Comparison of ENCODE assay signal across 17 cellular contexts in genomic region chr2:170567427-170567826, GRCh38.
DNase-seq lines count a peak whose midpoint lies in the region; ATAC-seq, FAIRE-seq and TF ChIP-seq lines count a peak whose summit lies in the region.
"Had no signal": no experiment of that assay in that cellular context is flagged by ENCODE, and none has a peak within 500 bp of the region (broad histone marks: within the 10 kb centered on the region; RNA-seq: fewer than 3 reads in every experiment).

No MANE protein-coding gene starts in this region.

- no peak overlapping the region for H3K4me2 ChIP-seq in A549
- no peak overlapping the region for H3K4me2 ChIP-seq in trophoblast cell (ENCODE audit: low read length)
- H3K4me2 ChIP-seq: BLaER1 had no signal

- TF ChIP-seq CTCF in A549 (IDR thresholded peaks at IDR 0.05) (no peak), liver (IDR thresholded peaks at IDR 0.05; ENCODE audit: low read depth, low read length, missing input control) (no peak)

- H3K14ac ChIP-seq in trophoblast cell (ENCODE audit: low read length), result no peak overlapping the region

- no peak overlapping the region for H3K27ac ChIP-seq in A549
- no peak overlapping the region for H3K27ac ChIP-seq in liver (ENCODE audit: low read depth in 1 of 2, low read length in 2 of 2)
- H3K27ac ChIP-seq in trophoblast cell (ENCODE audit: low read depth, low read length), result no peak overlapping the region
- H3K27ac ChIP-seq: 22Rv1, BLaER1 had no signal

- H3K36me3 Mint-ChIP-seq in stimulated activated memory B cell treated with anti-CD40 and anti-IgM and Interleukin-4, amounts not matched to agents 10 μg/mL and 1 μg/mL and 100 μg/mL, for 72 hours, result no peaks in the 10 kb centered on the region
- H3K36me3 Mint-ChIP-seq: CD14-positive monocyte; CD4-positive, alpha-beta memory T cell had no signal

- H3K79me1 ChIP-seq in trophoblast cell (ENCODE audit: low read length), result no peaks in the 10 kb centered on the region

- no peaks in the 10 kb centered on the region for H3K9me3 ChIP-seq in A549
- no peaks in the 10 kb centered on the region for H3K9me3 ChIP-seq in liver (ENCODE audit: control insufficient read depth in 4 of 4, low read length in 3 of 4)
- H3K9me3 ChIP-seq in trophoblast cell (ENCODE audit: insufficient read depth, low read depth, low read length), result no peaks in the 10 kb centered on the region
- H3K9me3 ChIP-seq: BLaER1 had no signal

- POLR2A ChIA-PET in A549 (lab: Yijun Ruan, JAX), result no interaction called here

- no peak overlapping the region for H2AFZ ChIP-seq in trophoblast cell (ENCODE audit: insufficient read depth, low read length, poor library complexity)

- WGBS in A549 (ENCODE audit: missing lambda C conversion rate), result 71% methylated on average over 2 of the region's 2 CpGs
- 45% methylated on average over 2 of the region's 2 CpGs for WGBS in liver
- WGBS in trophoblast cell (ENCODE audit: extremely low coverage, insufficient coverage, insufficient read length), result no CpG with 5 or more reads among the region's 2 CpGs

- ATAC-seq in A549, result no peak
- ATAC-seq in GM19023 (IDR thresholded peaks at IDR 0.05; ENCODE audit: unreplicated experiment), result no peak
- ATAC-seq in stimulated activated memory B cell treated with anti-CD40 and anti-IgM and Interleukin-4, amounts not matched to agents 10 μg/mL and 1 μg/mL and 100 μg/mL, for 72 hours, result no peak

- no peaks in the 10 kb centered on the region for H3K79me2 ChIP-seq in trophoblast cell (ENCODE audit: control insufficient read depth, insufficient read depth, low read length, poor library complexity)

- H3K27ac Mint-ChIP-seq in stimulated activated memory B cell treated with anti-CD40 and anti-IgM and Interleukin-4, amounts not matched to agents 10 μg/mL and 1 μg/mL and 100 μg/mL, for 72 hours, result no peak overlapping the region
- H3K27ac Mint-ChIP-seq: CD14-positive monocyte; CD4-positive, alpha-beta memory T cell; H9 had no signal

- no peak overlapping the region for H3K18ac ChIP-seq in trophoblast cell (ENCODE audit: low read length)

- no peaks in the 10 kb centered on the region for H3K27me3 Mint-ChIP-seq in stimulated activated memory B cell treated with anti-CD40 and anti-IgM and Interleukin-4, amounts not matched to agents 10 μg/mL and 1 μg/mL and 100 μg/mL, for 72 hours

- no peaks in the 10 kb centered on the region for H3K4me1 Mint-ChIP-seq in stimulated activated memory B cell treated with anti-CD40 and anti-IgM and Interleukin-4, amounts not matched to agents 10 μg/mL and 1 μg/mL and 100 μg/mL, for 72 hours
- H3K4me1 Mint-ChIP-seq: CD14-positive monocyte; CD4-positive, alpha-beta memory T cell; H9 had no signal

- H2BK120ac ChIP-seq in trophoblast cell (ENCODE audit: insufficient read depth, low read length, poor library complexity), result no peak overlapping the region

- H3K9ac ChIP-seq in liver (ENCODE audit: low read depth in 1 of 2, low read length in 2 of 2) (no peak overlapping the region), trophoblast cell (ENCODE audit: low read length) (no peak overlapping the region)
- H3K9ac ChIP-seq: BLaER1 had no signal

- DNase-seq in A549 (ENCODE audit: low read depth in 1 of 2, low spot score in 1 of 2) (no peak), left kidney (ENCODE audit: low read depth, low spot score) (peak; percentile 12), renal cortical epithelial cell (ENCODE audit: low read depth) (peak; percentile 17), trophoblast cell (no peak)
- DNase-seq: Calu3; CD4-positive, alpha-beta memory T cell; DMS79 treated with DMSO at 0.1 percent for 48 hours; GF-D8; H9 had no signal

- H3K4me3 ChIP-seq in A549 (no peak overlapping the region), liver (ENCODE audit: low read depth in 1 of 3, low read length in 3 of 3) (no peak overlapping the region), trophoblast cell (ENCODE audit: low read depth, low read length) (no peak overlapping the region)
- H3K4me3 ChIP-seq: BLaER1 had no signal

- no peak overlapping the region for H4K91ac ChIP-seq in trophoblast cell (ENCODE audit: low read depth, low read length)

- no peak overlapping the region for H3K4me3 Mint-ChIP-seq in stimulated activated memory B cell treated with anti-CD40 and anti-IgM and Interleukin-4, amounts not matched to agents 10 μg/mL and 1 μg/mL and 100 μg/mL, for 72 hours
- H3K4me3 Mint-ChIP-seq: CD14-positive monocyte; CD4-positive, alpha-beta memory T cell; H9 had no signal

- H2BK12ac ChIP-seq in trophoblast cell (ENCODE audit: low read length), result no peak overlapping the region

- TF ChIP-seq RAD21 in A549 (conservative IDR thresholded peaks at IDR 0.05 in 1 of 2, IDR thresholded peaks at IDR 0.05 in 1 of 2) (no peak), liver (IDR thresholded peaks at IDR 0.05) (peak in 1 of 2 donors; percentile 36)

- H3K36me3 ChIP-seq in liver (ENCODE audit: control insufficient read depth in 4 of 4, insufficient read depth in 3 of 4, low read depth in 1 of 4, low read length in 3 of 4) (no peaks in the 10 kb centered on the region), trophoblast cell (ENCODE audit: control insufficient read depth in 1 of 2, insufficient read depth in 2 of 2, low read length in 2 of 2) (no peaks in the 10 kb centered on the region)
- H3K36me3 ChIP-seq: BLaER1 had no signal

- H3K4me1 ChIP-seq in A549, result no peaks in the 10 kb centered on the region
- no peaks in the 10 kb centered on the region for H3K4me1 ChIP-seq in liver (ENCODE audit: control insufficient read depth in 4 of 4, insufficient read depth in 4 of 4, low read length in 3 of 4)
- H3K4me1 ChIP-seq in trophoblast cell (ENCODE audit: control insufficient read depth in 1 of 2, insufficient read depth in 2 of 2, low read length in 2 of 2), result no peaks in the 10 kb centered on the region
- H3K4me1 ChIP-seq: BLaER1 had no signal

- no peak for FAIRE-seq in A549 (lab: Jason Lieb, UNC)
- FAIRE-seq: GM19239, H1 had no signal

- no peak overlapping the region for H4K8ac ChIP-seq in trophoblast cell (ENCODE audit: low read depth, low read length)

- TF ChIP-seq POLR2A in A549 (IDR thresholded peaks at IDR 0.05; ENCODE audit: low read length), result no peak

- no peaks in the 10 kb centered on the region for H3K27me3 ChIP-seq in liver (ENCODE audit: control insufficient read depth in 4 of 4, insufficient read depth in 4 of 4, low read length in 3 of 4)
- H3K27me3 ChIP-seq in trophoblast cell (ENCODE audit: insufficient read depth, low read length), result no peaks in the 10 kb centered on the region
- H3K27me3 ChIP-seq: BLaER1 had no signal

- H4K12ac ChIP-seq in trophoblast cell (ENCODE audit: low read depth, low read length), result no peak overlapping the region

- no peak overlapping the region for H2BK5ac ChIP-seq in trophoblast cell (ENCODE audit: low read depth, low read length, poor library complexity)

- no peak overlapping the region for H3K4ac ChIP-seq in trophoblast cell (ENCODE audit: low read depth, low read length)

- TF ChIP-seq EP300 in A549 (IDR thresholded peaks at IDR 0.05), result no peak

- no peak overlapping the region for H3K23ac ChIP-seq in trophoblast cell (ENCODE audit: low read length)

- CTCF ChIA-PET in A549 (lab: Yijun Ruan, JAX), result no interaction called here

- peaks cover 3% of the 10 kb centered on the region for H3K9me3 Mint-ChIP-seq in stimulated activated memory B cell treated with anti-CD40 and anti-IgM and Interleukin-4, amounts not matched to agents 10 μg/mL and 1 μg/mL and 100 μg/mL, for 72 hours
- H3K9me3 Mint-ChIP-seq: CD4-positive, alpha-beta memory T cell; H9 had no signal

- H2AK5ac ChIP-seq in trophoblast cell (ENCODE audit: low read length), result no peak overlapping the region

TF ChIP-seq in A549, 52 proteins besides CTCF, POLR2A, EP300 and RAD21 (continues in another document):
- TF ChIP-seq BHLHE40 (IDR thresholded peaks at IDR 0.05; ENCODE audit: low read depth, low read length) (no peak), MAFK (IDR thresholded peaks at IDR 0.05; ENCODE audit: partially characterized antibody) (peak; percentile 36)

TF ChIP-seq in liver, 16 proteins besides CTCF, POLR2A, EP300 and RAD21:
- no peak for TF ChIP-seq FOXA1 (IDR thresholded peaks at IDR 0.05)
- TF ChIP-seq HNF4A (conservative IDR thresholded peaks at IDR 0.05), result peak; percentile 65 to 78
- peak; percentile 66 to 79 for TF ChIP-seq RXRA (IDR thresholded peaks at IDR 0.05)
- TF ChIP-seq HNF4G (IDR thresholded peaks at IDR 0.05), result peak; percentile 32
- peak; percentile 41 for TF ChIP-seq SP1 (IDR thresholded peaks at IDR 0.05)

Comparison
In these comparisons a context has a peak if more than half of its experiments do, and no peak if none do; other contexts are left out.
1. DNase-seq: peak in left kidney (single experiment) and renal cortical epithelial cell (single experiment); none in A549 (0 of 2) and trophoblast cell (0 of 2).